ENCODE assay signal across 16 cellular contexts in genomic region chr2:71554706-71555056, GRCh38.
"Had no signal": no experiment of that assay in that cellular context is flagged by ENCODE, and none has a peak within 500 bp of the region (broad histone marks: within the 10 kb centered on the region; RNA-seq: fewer than 3 reads in every experiment).

No MANE protein-coding gene starts in this region.

- DNase-seq: effector CD4-positive, alpha-beta T cell; endodermal cell; foreskin melanocyte; head of caudate nucleus; hippocampal formation; mesenchymal stem cell; midbrain; naive B cell; sigmoid colon; stimulated activated CD4-positive, alpha-beta T cell treated with anti-CD3 and anti-CD28 coated beads, Interleukin-12 subunit alpha, Interleukin-12 subunit beta, amount 100 ng/mL, for 4 hours; stimulated activated naive CD4-positive, alpha-beta T cell treated with Interleukin-2 at 50 U/mL for 16 hours; trophoblast cell had no signal

- H3K27me3 ChIP-seq: sigmoid colon had no signal

- H3K4me3 Mint-ChIP-seq: endodermal cell, nephron had no signal

- H3K4me1 ChIP-seq: sigmoid colon had no signal

- H3K9me3 Mint-ChIP-seq: endodermal cell, naive B cell, nephron had no signal

- H3K9me3 ChIP-seq: sigmoid colon had no signal

- H3K36me3 Mint-ChIP-seq: naive B cell had no signal

- H3K27ac ChIP-seq: coronary artery, sigmoid colon, skin epidermis had no signal

- H3K4me1 Mint-ChIP-seq: nephron had no signal

- H3K4me3 ChIP-seq: coronary artery, lung, sigmoid colon, skin epidermis had no signal
